ENCODE assay signal across 26 cellular contexts in genomic region chr10:127406018-127406550, GRCh38.
"Had no signal": no experiment of that assay in that cellular context is flagged by ENCODE, and none has a peak within 500 bp of the region (broad histone marks: within the 10 kb centered on the region; RNA-seq: fewer than 3 reads in every experiment).

No MANE protein-coding gene starts in this region.

- H3K9me3 Mint-ChIP-seq: natural killer cell; stimulated activated naive CD8-positive, alpha-beta T cell treated with anti-CD3 and anti-CD28 coated beads, Interleukin-15, Interleukin-2, amounts not matched to agents 100 ng/mL and 50 ng/mL, for 24 hours had no signal

- H3K36me3 Mint-ChIP-seq: natural killer cell; stimulated activated naive B cell treated with anti-CD40 and anti-IgM and Interleukin-4, amounts not matched to agents 10 μg/mL and 1 μg/mL and 100 μg/mL, for 72 hours had no signal

- H3K9me3 ChIP-seq: colonic mucosa, esophagus squamous epithelium, lower lobe of right lung, neutrophil, psoas muscle, transverse colon, vagina had no signal

- H3K4me1 ChIP-seq: colonic mucosa, lower lobe of right lung, parathyroid adenoma, psoas muscle, transverse colon had no signal

- FAIRE-seq: endothelial cell of umbilical vein had no signal

- H3K27ac Mint-ChIP-seq: dendritic cell treated with granulocyte-macrophage colony-stimulating factor and Interleukin-4, amounts not matched to agents 40 ng/mL and 50 ng/mL, for 4 days; endodermal cell; natural killer cell; stimulated activated naive B cell treated with anti-CD40 and anti-IgM and Interleukin-4, amounts not matched to agents 10 μg/mL and 1 μg/mL and 100 μg/mL, for 72 hours; stimulated activated naive CD8-positive, alpha-beta T cell treated with anti-CD3 and anti-CD28 coated beads, Interleukin-15, Interleukin-2, amounts not matched to agents 100 ng/mL and 50 ng/mL, for 24 hours had no signal

- H2AFZ ChIP-seq: parathyroid adenoma had no signal

- H3K4me3 ChIP-seq: colonic mucosa, esophagus squamous epithelium, lower lobe of right lung, psoas muscle, skin epidermis, transverse colon, vagina had no signal

- H3K9ac ChIP-seq: parathyroid adenoma had no signal

- ATAC-seq: left colon; left ventricle myocardium superior; natural killer cell; psoas muscle; right cardiac atrium; stimulated activated naive B cell treated with anti-CD40 and anti-IgM and Interleukin-4, amounts not matched to agents 10 μg/mL and 1 μg/mL and 100 μg/mL, for 72 hours had no signal

- H3K4me1 Mint-ChIP-seq: immature natural killer cell, natural killer cell had no signal

- DNase-seq: colonic mucosa; effector CD8-positive, alpha-beta T cell; endodermal cell; esophagus squamous epithelium; foreskin melanocyte; hypothalamus; immature natural killer cell; islet precursor cell; kidney glomerular epithelial cell; left colon; left ventricle myocardium superior; lower lobe of right lung; natural killer cell; right cardiac atrium; stimulated activated CD4-positive, alpha-beta T cell treated with anti-CD3 and anti-CD28 coated beads, Interleukin-15, amount 100 ng/mL, for 24 hours; stimulated activated CD4-positive, alpha-beta T cell treated with anti-CD3 and anti-CD28 coated beads, Interleukin-2, amount 100 ng/mL, for 48 hours; stimulated activated naive B cell treated with anti-CD40 and anti-IgM and Interleukin-4, amounts not matched to agents 10 μg/mL and 1 μg/mL and 100 μg/mL, for 72 hours; transverse colon had no signal

- H3K36me3 ChIP-seq: colonic mucosa, neutrophil had no signal

- H3K27ac ChIP-seq: colonic mucosa, esophagus squamous epithelium, lower lobe of right lung, neutrophil, parathyroid adenoma, psoas muscle, skin epidermis, transverse colon, vagina had no signal

- H3K4me3 Mint-ChIP-seq: dendritic cell treated with granulocyte-macrophage colony-stimulating factor and Interleukin-4, amounts not matched to agents 40 ng/mL and 50 ng/mL, for 4 days; endodermal cell; immature natural killer cell; natural killer cell; stimulated activated naive B cell treated with anti-CD40 and anti-IgM and Interleukin-4, amounts not matched to agents 10 μg/mL and 1 μg/mL and 100 μg/mL, for 72 hours; stimulated activated naive CD8-positive, alpha-beta T cell treated with anti-CD3 and anti-CD28 coated beads, Interleukin-15, Interleukin-2, amounts not matched to agents 100 ng/mL and 50 ng/mL, for 24 hours had no signal

- H3K27me3 Mint-ChIP-seq: dendritic cell treated with granulocyte-macrophage colony-stimulating factor and Interleukin-4, amounts not matched to agents 40 ng/mL and 50 ng/mL, for 4 days; stimulated activated naive B cell treated with anti-CD40 and anti-IgM and Interleukin-4, amounts not matched to agents 10 μg/mL and 1 μg/mL and 100 μg/mL, for 72 hours; stimulated activated naive CD8-positive, alpha-beta T cell treated with anti-CD3 and anti-CD28 coated beads, Interleukin-15, Interleukin-2, amounts not matched to agents 100 ng/mL and 50 ng/mL, for 24 hours had no signal

- H3K79me2 ChIP-seq: parathyroid adenoma had no signal

- H3K27me3 ChIP-seq: colonic mucosa, esophagus squamous epithelium, neutrophil, transverse colon, vagina had no signal
